15 cellular contexts compared by ENCODE assay signal in the genomic region with DNA sequence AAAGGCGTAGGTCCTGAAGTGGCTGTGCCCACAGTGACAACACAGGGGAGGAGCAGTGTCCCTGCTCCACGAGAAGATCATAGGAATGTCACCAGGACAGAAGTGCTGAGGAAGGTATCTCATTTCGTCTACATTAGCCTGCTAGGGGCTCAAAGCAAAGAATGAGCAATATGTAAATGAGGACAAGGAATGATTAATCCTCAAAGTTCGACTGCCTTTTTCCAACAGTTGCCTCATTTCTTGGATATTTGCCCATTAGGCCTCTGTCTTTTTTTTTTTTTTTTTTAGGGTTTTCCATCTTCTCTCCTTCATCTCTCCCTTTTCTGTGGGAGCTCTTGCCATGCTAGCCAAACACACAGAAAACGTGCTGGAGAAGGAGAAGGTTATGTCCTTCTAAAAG.
A peak's percentile ranks its signal among the peaks of the same experiment; 100 is the strongest.
DNase-seq lines count a peak whose midpoint lies in the region; ATAC-seq, FAIRE-seq and TF ChIP-seq lines count a peak whose summit lies in the region.
"Had no signal": no experiment of that assay in that cellular context is flagged by ENCODE, and none has a peak within 500 bp of the region (broad histone marks: within the 10 kb centered on the region; RNA-seq: fewer than 3 reads in every experiment).

No MANE protein-coding gene starts in this region.

- H3K79me2 ChIP-seq in keratinocyte (ENCODE audit: control insufficient read depth, insufficient read depth, low read length), result no peaks in the 10 kb centered on the region

- H3K4me1 ChIP-seq in keratinocyte (ENCODE audit: control insufficient read depth, extremely low read depth, insufficient read depth, low read length), result peaks cover 9% of the 10 kb centered on the region
- peaks cover 0 to 3% of the 10 kb centered on the region in 2 donors for H3K4me1 ChIP-seq in uterus
- H3K4me1 ChIP-seq: SJSA1 had no signal

- dilution Hi-C loops in keratinocyte (cut with MboI; ENCODE audit: extremely low pct_ligation_motif_present, low sequenced_read_pairs), result no loop called here

- peak overlapping the region; percentile 10 for H3K27ac ChIP-seq in keratinocyte (ENCODE audit: control insufficient read depth, insufficient read depth, low read length)
- H3K27ac ChIP-seq in uterus, result peak overlapping the region; percentile 38 to 41
- H3K27ac ChIP-seq: 22Rv1, SJSA1, thoracic aorta had no signal

- H3K4me3 ChIP-seq in bronchial epithelial cell (ENCODE audit: low read depth, low read length) (no peak overlapping the region), keratinocyte (ENCODE audit: control insufficient read depth in 2 of 3, extremely low read depth in 1 of 3, insufficient read depth in 2 of 3, low read depth in 1 of 3, low read length in 3 of 3) (no peak overlapping the region), uterus (no peak overlapping the region)
- H3K4me3 ChIP-seq: SJSA1, thoracic aorta had no signal

- intact Hi-C loops in uterus (cut with DNase I; ENCODE audit: low total_unique reads) (no loop called here), natural killer cell (cut with micrococcal nuclease) (no loop called here)

- ATAC-seq in natural killer cell (no peak), HG02763 (IDR thresholded peaks at IDR 0.05; ENCODE audit: unreplicated experiment) (no peak)

- H3K27me3 ChIP-seq in bronchial epithelial cell (ENCODE audit: control insufficient read depth, insufficient read depth, low read length) (no peaks in the 10 kb centered on the region), keratinocyte (ENCODE audit: control insufficient read depth, extremely low read depth, insufficient read depth, low read length) (peaks cover 2% of the 10 kb centered on the region), uterus (no peaks in the 10 kb centered on the region)
- H3K27me3 ChIP-seq: SJSA1 had no signal

- H3K9me3 ChIP-seq in keratinocyte (ENCODE audit: control insufficient read depth, low read depth, low read length), result no peaks in the 10 kb centered on the region
- H3K9me3 ChIP-seq in uterus, result no peaks in the 10 kb centered on the region
- H3K9me3 ChIP-seq: SJSA1, thoracic aorta had no signal

- no peak overlapping the region for H2AFZ ChIP-seq in keratinocyte (ENCODE audit: control insufficient read depth, low read length)

- peak overlapping the region; percentile 46 for H3K4me2 ChIP-seq in keratinocyte (ENCODE audit: control insufficient read depth, extremely low read depth, insufficient read depth, low read depth, low read length)

- H3K27me3 Mint-ChIP-seq in natural killer cell (ENCODE audit: low read depth in 2 of 2), result no peaks in the 10 kb centered on the region

- no peak for FAIRE-seq in bronchial epithelial cell (lab: Jason Lieb, UNC)
- FAIRE-seq in keratinocyte (lab: Jason Lieb, UNC), result peak; percentile 89
- FAIRE-seq: H1 had no signal

- TF ChIP-seq CTCF in bronchial epithelial cell (IDR thresholded peaks at IDR 0.05; ENCODE audit: insufficient read depth, low read length, severe bottlenecking) (no peak), keratinocyte (optimal IDR thresholded peaks at IDR 0.05 in 1 of 3, IDR thresholded peaks at IDR 0.05 in 1 of 3, conservative IDR thresholded peaks at IDR 0.05 in 1 of 3; ENCODE audit: extremely low read depth in 1 of 3, insufficient read depth in 2 of 3, low read length in 3 of 3) (no peak), uterus (IDR thresholded peaks at IDR 0.05) (no peak), natural killer cell (IDR thresholded peaks at IDR 0.05) (no peak)

- peak; percentile 19 for DNase-seq in DMS 273 (lab: John Stamatoyannopoulos, UW; ENCODE audit: unreplicated experiment)
- DNase-seq in DMS 273 treated with DMSO at 0.1 percent for 48 hours (lab: John Stamatoyannopoulos, UW), result no peak
- DNase-seq in bronchial epithelial cell (ENCODE audit: low read depth), result peak; percentile 71
- no peak for DNase-seq in keratinocyte (ENCODE audit: low read depth, low spot score)
- no peak for DNase-seq in uterus
- no peak for DNase-seq in natural killer cell
- DNase-seq in NCI-H748 (lab: John Stamatoyannopoulos, UW; ENCODE audit: unreplicated experiment), result no peak
- DNase-seq: activated CD4-positive, alpha-beta T cell treated with anti-CD3 and anti-CD28 coated beads for 4 hours; activated effector memory CD4-positive, alpha-beta T cell treated with Interleukin-2 at 50 U/mL for 16 hours; nucleus accumbens had no signal

- H3K9ac ChIP-seq in keratinocyte (ENCODE audit: control insufficient read depth, extremely low read depth, insufficient read depth, low read length), result no peak overlapping the region

- no peaks in the 10 kb centered on the region for H3K36me3 ChIP-seq in bronchial epithelial cell (ENCODE audit: control insufficient read depth, insufficient read depth, low read length)
- H3K36me3 ChIP-seq in keratinocyte (ENCODE audit: control insufficient read depth in 2 of 2, extremely low read depth in 1 of 2, insufficient read depth in 2 of 2, low read length in 2 of 2), result no peaks in the 10 kb centered on the region
- no peaks in the 10 kb centered on the region for H3K36me3 ChIP-seq in uterus
- H3K36me3 ChIP-seq: SJSA1, thoracic aorta had no signal

- no peaks in the 10 kb centered on the region for H4K20me1 ChIP-seq in keratinocyte (ENCODE audit: control insufficient read depth, extremely low read depth, insufficient read depth, low read length)

- H3K27ac Mint-ChIP-seq in natural killer cell, result no peak overlapping the region

- no peaks in the 10 kb centered on the region for H3K9me1 ChIP-seq in keratinocyte (ENCODE audit: control insufficient read depth, extremely low read depth, insufficient read depth, low read length)

- no peak for TF ChIP-seq POLR2A in uterus (IDR thresholded peaks at IDR 0.05)

- no peaks in the 10 kb centered on the region for H3K9me3 Mint-ChIP-seq in natural killer cell

- no peaks in the 10 kb centered on the region for H3K36me3 Mint-ChIP-seq in natural killer cell

- H3K4me3 Mint-ChIP-seq in natural killer cell, result no peak overlapping the region

- no peaks in the 10 kb centered on the region for H3K4me1 Mint-ChIP-seq in natural killer cell

Comparison
In these comparisons a context has a peak if more than half of its experiments do, and no peak if none do; other contexts are left out.
1. DNase-seq: peak in DMS 273 (single experiment) and bronchial epithelial cell (single experiment); none in DMS 273 treated with DMSO at 0.1 percent for 48 hours (single experiment), keratinocyte (single experiment), uterus (0 of 2), natural killer cell (single experiment) and NCI-H748 (single experiment).